ENCODE assay signal across 13 cellular contexts in the genomic region with DNA sequence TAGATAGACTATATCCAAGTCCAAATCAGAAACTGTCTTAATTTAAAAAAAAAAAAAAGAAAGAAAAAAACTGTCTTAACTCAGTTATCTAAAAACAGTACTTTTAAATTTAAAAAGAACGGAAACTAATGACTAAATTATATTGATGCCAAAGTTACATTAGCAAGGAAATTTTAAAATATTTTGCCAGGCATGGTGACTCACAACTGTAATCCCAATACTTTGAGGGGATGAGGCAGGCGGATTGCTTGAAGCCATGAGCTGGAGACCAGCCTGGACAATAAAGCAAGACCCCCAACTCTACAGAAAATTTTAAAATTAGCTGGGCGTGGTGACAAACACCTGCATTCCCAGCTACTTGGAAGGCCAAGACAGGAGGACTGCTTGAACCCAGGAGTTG.
"Had no signal": no experiment of that assay in that cellular context is flagged by ENCODE, and none has a peak within 500 bp of the region (broad histone marks: within the 10 kb centered on the region; RNA-seq: fewer than 3 reads in every experiment).

No MANE protein-coding gene starts in this region.

- H3K36me3 ChIP-seq: gastrocnemius medialis, left lung, WERI-Rb-1 had no signal

- H3K9me3 ChIP-seq: esophagus squamous epithelium, gastrocnemius medialis, left lung had no signal

- DNase-seq: activated CD4-positive, alpha-beta T cell treated with anti-CD3 and anti-CD28 coated beads for 1 hour; activated CD4-positive, alpha-beta T cell treated with anti-CD3 and anti-CD28 coated beads, Interleukin-2, amount 50 U/mL, for 48 hours; activated gamma-delta T cell; effector CD8-positive, alpha-beta T cell; esophagus squamous epithelium; gastrocnemius medialis; head of caudate nucleus; left lung; nephron progenitor cell; nucleus accumbens; stimulated activated CD4-positive, alpha-beta T cell treated with anti-CD3 and anti-CD28 coated beads, Interleukin-12 subunit alpha, Interleukin-12 subunit beta, amount 100 ng/mL, for 4 hours; stimulated activated CD4-positive, alpha-beta T cell treated with anti-CD3 and anti-CD28 coated beads, Interleukin-1b, Interleukin-23, amount 100 ng/mL, for 48 hours; WERI-Rb-1 had no signal

- H3K4me3 ChIP-seq: esophagus squamous epithelium, gastrocnemius medialis, left lung had no signal

- H3K27me3 ChIP-seq: esophagus squamous epithelium, gastrocnemius medialis, left lung had no signal

- H3K27ac ChIP-seq: esophagus squamous epithelium, left lung, WERI-Rb-1 had no signal
